Comparison of ENCODE assay signal across 25 cellular contexts in genomic region chr10:22705534-22705933, GRCh38. TPM values are rescaled to one million over a fixed set of nuclear protein-coding genes. Genes with fewer than 3 reads are reported as not detected.
A peak's percentile ranks its signal among the peaks of the same experiment; 100 is the strongest.
DNase-seq lines count a peak whose midpoint lies in the region; ATAC-seq, FAIRE-seq and TF ChIP-seq lines count a peak whose summit lies in the region.
"Had no signal": no experiment of that assay in that cellular context is flagged by ENCODE, and none has a peak within 500 bp of the region (broad histone marks: within the 10 kb centered on the region; RNA-seq: fewer than 3 reads in every experiment).

No MANE protein-coding gene starts in this region.

- POLR2A ChIA-PET in OCI-LY7 (lab: Charles Lee): interaction anchor here (0.6 to 1.2 kb wide), 2 partner anchors 35 to 445 kb away, joined by 3 read pairs; no protein-coding TSS in a partner anchor
- POLR2A ChIA-PET in K562 (lab: Yijun Ruan, JAX): interaction anchor here (0.7 to 4.3 kb wide), 6 partner anchors 9 to 390 kb away, joined by 3 to 18 read pairs (median 6); partner anchors contain the start of genes COMMD3 and PIP4K2A

- no peaks in the 10 kb centered on the region; the same call in 1 of the 2 replicates for H3F3A ChIP-seq in DOHH2 (ENCODE audit: control insufficient read depth, insufficient read depth)

- H3K9me1 ChIP-seq in K562 (ENCODE audit: control insufficient read depth, insufficient read depth, low read length): no peaks in the 10 kb centered on the region

- TF ChIP-seq CTCF in DOHH2 (IDR thresholded peaks at IDR 0.05; ENCODE audit: low read depth, low read length, poor library complexity, severe bottlenecking): no peak
- no peak for TF ChIP-seq CTCF in OCI-LY7 (conservative IDR thresholded peaks at IDR 0.05; ENCODE audit: low read length)
- no peak for TF ChIP-seq CTCF in K562 (IDR thresholded peaks at IDR 0.05 in 2 of 3, conservative IDR thresholded peaks at IDR 0.05 in 1 of 3; ENCODE audit: insufficient read depth in 2 of 3, low read depth in 1 of 3, low read length in 3 of 3)
- no peak for TF ChIP-seq CTCF in spleen (IDR thresholded peaks at IDR 0.05 in 8 of 11, conservative IDR thresholded peaks at IDR 0.05 in 3 of 11)

- ATAC-seq in K562: no peak
- no peak for ATAC-seq in HG03045 (IDR thresholded peaks at IDR 0.05; ENCODE audit: unreplicated experiment)
- ATAC-seq: esophagus mucosa, Panc1 had no signal

- H3K27me3 ChIP-seq in DOHH2 (ENCODE audit: control insufficient read depth, low read length) (no peaks in the 10 kb centered on the region), K562 (ENCODE audit: control insufficient read depth in 2 of 2, insufficient read depth in 2 of 2, low read length in 2 of 2) (no peaks in the 10 kb centered on the region), spleen (replicated peaks in 1 of 7) (no peaks in the 10 kb centered on the region)
- H3K27me3 ChIP-seq: SJSA1, thyroid gland had no signal

- no TSS peak for BruUV-seq in OCI-LY7 (replicated peaks; lab: Mats Ljungman, UMichigan)
- no TSS peak for BruUV-seq in K562 (replicated peaks; lab: Mats Ljungman, UMichigan)

- H3K9me3 ChIP-seq in DOHH2 (ENCODE audit: control insufficient read depth, insufficient read depth, low read length): no peaks in the 10 kb centered on the region
- H3K9me3 ChIP-seq in OCI-LY7 (ENCODE audit: low read length): no peaks in the 10 kb centered on the region
- no peaks in the 10 kb centered on the region for H3K9me3 ChIP-seq in K562 (replicated peaks; ENCODE audit: control insufficient read depth, insufficient read depth, low read depth, low read length)
- no peaks in the 10 kb centered on the region for H3K9me3 ChIP-seq in spleen
- H3K9me3 ChIP-seq: HAP-1, SJSA1, thyroid gland had no signal

- TF ChIP-seq EP300 in K562 (IDR thresholded peaks at IDR 0.05; ENCODE audit: low read length): no peak

- no peak overlapping the region; a peak in 1 of 4 replicates for H3K9ac ChIP-seq in K562 (ENCODE audit: insufficient read depth in 1 of 2, low read depth in 2 of 2, low read length in 2 of 2)
- H3K9ac ChIP-seq: parathyroid adenoma had no signal

- no peak overlapping the region for H3K4me3 ChIP-seq in DOHH2 (ENCODE audit: low read length)
- no peak overlapping the region for H3K4me3 ChIP-seq in OCI-LY7 (ENCODE audit: low read depth, low read length, poor library complexity, severe bottlenecking)
- H3K4me3 ChIP-seq in K562: no peak overlapping the region
- H3K4me3 ChIP-seq in spleen: peak overlapping the region in 1 of 8 donors; percentile 1
- H3K4me3 ChIP-seq: HAP-1, lung, SJSA1, thyroid gland had no signal

- TF ChIP-seq POLR2A in K562 (conservative IDR thresholded peaks at IDR 0.05): no peak
- no peak for TF ChIP-seq POLR2A in spleen (IDR thresholded peaks at IDR 0.05)

- FAIRE-seq in K562 (lab: Jason Lieb, UNC): no peak
- FAIRE-seq: frontal cortex had no signal

- no peak for TF ChIP-seq RAD21 in K562 (CRISPR knock-in tag; conservative IDR thresholded peaks at IDR 0.05 in 1 of 2, IDR thresholded peaks at IDR 0.05 in 1 of 2)

- H4K20me1 ChIP-seq in DOHH2 (ENCODE audit: control insufficient read depth, insufficient read depth, low read depth, low read length) (peaks cover 14% of the 10 kb centered on the region), OCI-LY7 (ENCODE audit: insufficient read depth, low read length) (peaks cover 31% of the 10 kb centered on the region), K562 (replicated peaks; ENCODE audit: control insufficient read depth, insufficient read depth, low read length) (peaks cover 5% of the 10 kb centered on the region; the same call in 1 of the 2 replicates)

- peaks cover 52% of the 10 kb centered on the region for H3K4me1 ChIP-seq in DOHH2 (ENCODE audit: control insufficient read depth, low read length)
- peaks cover 22% of the 10 kb centered on the region for H3K4me1 ChIP-seq in OCI-LY7 (ENCODE audit: insufficient read depth, low read length, poor library complexity, severe bottlenecking)
- peaks cover 19 to 57% of the 10 kb centered on the region in 2 experiments for H3K4me1 ChIP-seq in K562 (replicated peaks in 1 of 2; ENCODE audit: control insufficient read depth in 2 of 2, insufficient read depth in 2 of 2, low read length in 2 of 2)
- H3K4me1 ChIP-seq in spleen: peaks cover 27 to 100% (median 96%) of the 10 kb centered on the region in 6 donors

- H3K79me2 ChIP-seq in DOHH2 (ENCODE audit: control insufficient read depth, low read length) (peaks cover 100% of the 10 kb centered on the region), OCI-LY7 (ENCODE audit: insufficient read depth, low read depth, low read length) (peaks cover 63% of the 10 kb centered on the region), K562 (ENCODE audit: control insufficient read depth, insufficient read depth, low read length) (peaks cover 100% of the 10 kb centered on the region)
- H3K79me2 ChIP-seq: parathyroid adenoma had no signal

- H3K4me2 ChIP-seq in DOHH2 (ENCODE audit: low read length): peak overlapping the region; percentile 12; the same call in 1 of the 2 replicates
- H3K4me2 ChIP-seq in OCI-LY7 (ENCODE audit: low read length): peak overlapping the region; percentile 47
- no peak overlapping the region for H3K4me2 ChIP-seq in K562 (ENCODE audit: insufficient read depth, low read length)

- in situ Hi-C loops in K562 (cut with MboI): no loop called here

- DNase-seq in OCI-LY7 (ENCODE audit: low spot score) (no peak), K562 (ENCODE audit: extremely low read depth in 1 of 4, low spot score in 3 of 4) (no peak), spleen (no peak), posterior cingulate gyrus (no peak), midbrain (lab: John Stamatoyannopoulos, UW) (no peak)
- DNase-seq: activated CD4-positive, CD25-positive, alpha-beta regulatory T cell treated with anti-CD3 and anti-CD28 coated beads, Interleukin-2, amount 50 U/mL, for 72 hours; activated gamma-delta T cell treated with Interleukin-2 at 50 U/mL for 16 hours; cerebellar nuclear complex; COR-L47; effector CD4-positive, alpha-beta T cell; KBM-7; NCI-H1930; NCI-H345; stimulated activated naive CD4-positive, alpha-beta T cell; T-helper 9 cell; thyroid gland had no signal

- H3K27ac ChIP-seq in DOHH2 (ENCODE audit: low read depth, low read length) (no peak overlapping the region), OCI-LY7 (ENCODE audit: low read depth, low read length, poor library complexity, severe bottlenecking) (no peak overlapping the region), K562 (ENCODE audit: extremely low read depth, low read depth, low read length) (0 out of 3 replicates have a peak overlapping the region, but pooled peaks have one; percentile 15), spleen (peak overlapping the region in 5 of 8 donors; percentile 35 to 71 (median 59))
- H3K27ac ChIP-seq: parathyroid adenoma, SJSA1, thyroid gland had no signal

- no peak overlapping the region for H2AFZ ChIP-seq in OCI-LY7 (ENCODE audit: low read length)
- H2AFZ ChIP-seq in K562 (ENCODE audit: low read depth, low read length): no peak overlapping the region
- H2AFZ ChIP-seq: parathyroid adenoma had no signal

- WGBS in K562 (ENCODE audit: insufficient coverage, low coverage, missing lambda C conversion rate): 74% methylated on average over 5 of the region's 5 CpGs
- WGBS in spleen, 5 donors: 80 to 88% (median 87%) methylated on average over 5 of the region's 5 CpGs

- H3K36me3 ChIP-seq in DOHH2 (ENCODE audit: control insufficient read depth, low read length) (0 out of 2 replicates have a peak, but pooled peaks cover 2% of the 10 kb centered on the region), OCI-LY7 (ENCODE audit: insufficient read depth, low read length) (no peaks in the 10 kb centered on the region), K562 (ENCODE audit: control insufficient read depth, insufficient read depth, low read length) (peaks cover 32% of the 10 kb centered on the region; the same call in 2 of the 3 replicates), spleen (peaks cover 0 to 15% (median 0%) of the 10 kb centered on the region in 6 donors)
- H3K36me3 ChIP-seq: HAP-1, SJSA1, thyroid gland had no signal

- CTCF ChIA-PET in OCI-LY7 (lab: Charles Lee; ENCODE audit: unreplicated experiment) (no interaction called here), K562 (lab: Yijun Ruan, JAX; ENCODE audit: low intra/inter-chr PET ratio) (no interaction called here)

- H3K9me2 ChIP-seq in DOHH2 (replicated peaks; ENCODE audit: control insufficient read depth, low read length): no peaks in the 10 kb centered on the region
- no peaks in the 10 kb centered on the region for H3K9me2 ChIP-seq in OCI-LY7 (ENCODE audit: insufficient read depth, low read length)

- intact Hi-C loops in OCI-LY7 (cut with micrococcal nuclease; ENCODE audit: unreplicated experiment) (no loop called here), K562 (cut with micrococcal nuclease) (no loop called here), spleen (cut with DNase I; ENCODE audit: low total_unique reads) (no loop called here), posterior cingulate gyrus (cut with DNase I) (no loop called here)

RNA-seq across cellular contexts. Expression of gene PIP4K2A, which starts 8.8 kb away (rescaled TPM):
- 32.5 and 37.9 TPM in 2 replicates for total RNA-seq in OCI-LY7 (2014; rRNA removed; shearing (Covaris generic))
- total RNA-seq in OCI-LY7 (2022): 42.6 and 43.3 TPM in 2 replicates
- 31.6 and 61.2 TPM in 2 replicates for total RNA-seq in K562 (2011; cell fraction: chromatin; rRNA removed; ENCODE audit: low replicate concordance)
- total RNA-seq in K562 (2011; cell fraction: nucleolus; rRNA removed): 22.7 and 26.6 TPM in 2 replicates
- total RNA-seq in K562 (2011; cell fraction: nucleoplasm; rRNA removed): 30.2 and 39.5 TPM in 2 replicates
- total RNA-seq in K562 (2014; rRNA removed): 61.5 and 75.1 TPM in 2 replicates
- total RNA-seq in K562 (2014; rRNA removed; fragmentation: Illumina TruSeq; extraction: Trizol): 73.5 and 95.8 TPM in 2 replicates
- 110 and 117 TPM in 2 replicates for total RNA-seq in K562 (2015; rRNA removed; fragmentation: Illumina TruSeq; extraction: Trizol)
- 56.4 and 71.9 TPM in 2 replicates for total RNA-seq in K562 (2021)
- 29.8 and 35.6 TPM in 2 replicates for polyA plus RNA-seq in K562 (2011; rRNA removed)
- polyA plus RNA-seq in K562 (2011; cell fraction: cytosol; rRNA removed): 14.8 and 25.0 TPM in 2 replicates
- polyA plus RNA-seq in K562 (2011; cell fraction: nucleus; rRNA removed): 17.2 and 23.1 TPM in 2 replicates
- 39.4 and 42.5 TPM in 2 replicates for polyA plus RNA-seq in K562 (2012)
- polyA plus RNA-seq in K562 (2014; fragmentation: Illumina TruSeq; extraction: Trizol): 65.2 and 69.1 TPM in 2 replicates
- 10 to 100 TPM; 64.8 to 87.2 TPM for polyA plus RNA-seq in K562 (2014; fragmentation: Nextera tagmentation; extraction: Ambion mirVana)
- 47.1 and 49.5 TPM in 2 replicates for polyA plus RNA-seq in K562 (2014; rRNA removed)
- polyA minus RNA-seq in K562 (2011; rRNA and poly(A)+ RNA removed): 62.2 and 65.1 TPM in 2 replicates
- polyA minus RNA-seq in K562 (2011; cell fraction: cytosol; rRNA and poly(A)+ RNA removed): 37.1 and 39.1 TPM in 2 replicates
- polyA minus RNA-seq in K562 (2011; cell fraction: nucleus; rRNA and poly(A)+ RNA removed): 21.7 and 45.1 TPM in 2 replicates
- 100 to 1,000 TPM in 5 of 7 donors, 10 to 100 TPM in 2; 95.1 to 168 (median 136) TPM for total RNA-seq in spleen
- 10 to 100 TPM; 30.1 to 35.7 (median 30.6) TPM for polyA plus RNA-seq in spleen

Comparison
In these comparisons a context has a peak if more than half of its experiments do, and no peak if none do; other contexts are left out.
1. H3K27ac ChIP-seq: peak in K562 (single experiment) and spleen (5 of 8); none in DOHH2 (single experiment) and OCI-LY7 (single experiment).